ENCODE assay signal across 1 cellular context in genomic region chr18:6414723-6415362, GRCh38.
TF ChIP-seq lines count a peak whose summit lies in the region.

Gene L3MBTL4, minus strand, starts transcription at chr18:6414911. Its CDS starts 103,286 bp downstream, at chr18:6311625.

TF ChIP-seq in HepG2, 621 proteins besides CTCF, POLR2A, EP300 and RAD21 (continued from another document):
- TF ChIP-seq MLX (CRISPR knock-in tag; IDR thresholded peaks at IDR 0.05), result no peak
- TF ChIP-seq HDAC1 (CRISPR knock-in tag; IDR thresholded peaks at IDR 0.05), result peak; percentile 27; the same call in 1 of the 2 replicates
- no peak for TF ChIP-seq E2F1 (CRISPR knock-in tag; IDR thresholded peaks at IDR 0.05)
- no peak for TF ChIP-seq ZNF629 (CRISPR knock-in tag; conservative IDR thresholded peaks at IDR 0.05)
- TF ChIP-seq MYPOP (CRISPR knock-in tag; IDR thresholded peaks at IDR 0.05), result no peak
- peak; percentile 51; the same call in 1 of the 2 replicates for TF ChIP-seq HNF1B (CRISPR knock-in tag; IDR thresholded peaks at IDR 0.05)
- TF ChIP-seq EEA1 (CRISPR knock-in tag; IDR thresholded peaks at IDR 0.05; ENCODE audit: borderline replicate concordance), result peak; percentile 30; the same call in 1 of the 2 replicates
- no peak; the same call in 1 of the 2 replicates for TF ChIP-seq MYC (CRISPR knock-in tag; IDR thresholded peaks at IDR 0.05; ENCODE audit: borderline replicate concordance)
- TF ChIP-seq POGK (CRISPR knock-in tag; conservative IDR thresholded peaks at IDR 0.05), result 0 out of 2 replicates have a peak, but pooled peaks have one; percentile 7
- no peak for TF ChIP-seq ZNF224 (CRISPR knock-in tag; IDR thresholded peaks at IDR 0.05)
- TF ChIP-seq, protein P1, sequence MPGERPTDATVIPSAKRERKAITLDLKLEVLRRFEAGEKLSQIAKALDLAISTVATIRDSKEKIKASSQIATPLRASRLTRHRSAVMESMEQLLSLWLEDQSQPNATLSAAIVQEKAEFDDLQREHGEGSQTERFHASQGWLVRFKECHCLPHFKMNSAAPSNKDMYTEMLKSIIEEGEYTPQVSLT (CRISPR knock-in tag; IDR thresholded peaks at IDR 0.05; ENCODE audit: borderline replicate concordance, low read depth), result no peak
- no peak for TF ChIP-seq HNF1A (IDR thresholded peaks at IDR 0.05; ENCODE audit: low read depth)
- TF ChIP-seq HNF1A (CRISPR knock-in tag; IDR thresholded peaks at IDR 0.05; ENCODE audit: borderline replicate concordance), result no peak
- TF ChIP-seq ZBTB37 (CRISPR knock-in tag; IDR thresholded peaks at IDR 0.05), result no peak
- TF ChIP-seq ZFY (CRISPR knock-in tag; IDR thresholded peaks at IDR 0.05), result peak; percentile 79
- TF ChIP-seq, protein P2, sequence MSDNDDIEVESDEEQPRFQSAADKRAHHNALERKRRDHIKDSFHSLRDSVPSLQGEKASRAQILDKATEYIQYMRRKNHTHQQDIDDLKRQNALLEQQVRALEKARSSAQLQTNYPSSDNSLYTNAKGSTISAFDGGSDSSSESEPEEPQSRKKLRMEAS (IDR thresholded peaks at IDR 0.05), result peak; percentile 54; the same call in 1 of the 2 replicates
- peak; percentile 59 for TF ChIP-seq MAZ (IDR thresholded peaks at IDR 0.05; ENCODE audit: borderline replicate concordance, low read depth, low read length)
- peak; percentile 59; the same call in 1 of the 2 replicates for TF ChIP-seq MAZ (CRISPR knock-in tag; IDR thresholded peaks at IDR 0.05; ENCODE audit: low read depth)
- TF ChIP-seq HNF4A (CRISPR knock-in tag; IDR thresholded peaks at IDR 0.05), result 0 out of 2 replicates have a peak, but pooled peaks have one; percentile 6
- 0 out of 2 replicates have a peak, but pooled peaks have one; percentile 29 for TF ChIP-seq KDM4B (CRISPR knock-in tag; IDR thresholded peaks at IDR 0.05)
- 0 out of 2 replicates have a peak, but pooled peaks have one; percentile 33 for TF ChIP-seq ZNF441 (CRISPR knock-in tag; IDR thresholded peaks at IDR 0.05; ENCODE audit: borderline replicate concordance)
- TF ChIP-seq FOXC1 (CRISPR knock-in tag; IDR thresholded peaks at IDR 0.05; ENCODE audit: borderline replicate concordance), result 0 out of 2 replicates have a peak, but pooled peaks have one; percentile 35
- TF ChIP-seq KMT2B (CRISPR knock-in tag; IDR thresholded peaks at IDR 0.05), result peak; percentile 48; the same call in 1 of the 2 replicates
- TF ChIP-seq, protein P3, sequence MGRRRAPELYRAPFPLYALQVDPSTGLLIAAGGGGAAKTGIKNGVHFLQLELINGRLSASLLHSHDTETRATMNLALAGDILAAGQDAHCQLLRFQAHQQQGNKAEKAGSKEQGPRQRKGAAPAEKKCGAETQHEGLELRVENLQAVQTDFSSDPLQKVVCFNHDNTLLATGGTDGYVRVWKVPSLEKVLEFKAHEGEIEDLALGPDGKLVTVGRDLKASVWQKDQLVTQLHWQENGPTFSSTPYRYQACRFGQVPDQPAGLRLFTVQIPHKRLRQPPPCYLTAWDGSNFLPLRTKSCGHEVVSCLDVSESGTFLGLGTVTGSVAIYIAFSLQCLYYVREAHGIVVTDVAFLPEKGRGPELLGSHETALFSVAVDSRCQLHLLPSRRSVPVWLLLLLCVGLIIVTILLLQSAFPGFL (CRISPR knock-in tag; IDR thresholded peaks at IDR 0.05), result no peak
- TF ChIP-seq ZNF616 (CRISPR knock-in tag; IDR thresholded peaks at IDR 0.05; ENCODE audit: low read depth), result no peak
- TF ChIP-seq TMF1 (CRISPR knock-in tag; IDR thresholded peaks at IDR 0.05; ENCODE audit: low read depth), result 0 out of 2 replicates have a peak, but pooled peaks have one; percentile 52
- no peak for TF ChIP-seq SATB2 (CRISPR knock-in tag; IDR thresholded peaks at IDR 0.05)
- TF ChIP-seq ZNF883 (CRISPR knock-in tag; IDR thresholded peaks at IDR 0.05; ENCODE audit: not compliant biosample characterization), result no peak
- TF ChIP-seq RORA (CRISPR knock-in tag; IDR thresholded peaks at IDR 0.05), result no peak
- TF ChIP-seq ZNF720 (CRISPR knock-in tag; IDR thresholded peaks at IDR 0.05), result no peak
TF ChIP-seq in HepG2: peak in this region for 49.
